ENCODE assay signal across 16 cellular contexts in genomic region chr20:24998631-24999445, GRCh38. TPM values are rescaled to one million over a fixed set of nuclear protein-coding genes. Genes with fewer than 3 reads are reported as not detected.
DNase-seq lines count a peak whose midpoint lies in the region; ATAC-seq and TF ChIP-seq lines count a peak whose summit lies in the region.
"Had no signal": no experiment of that assay in that cellular context is flagged by ENCODE, and none has a peak within 500 bp of the region (broad histone marks: within the 10 kb centered on the region; RNA-seq: fewer than 3 reads in every experiment).

No MANE protein-coding gene starts in this region.

- peak overlapping the region in 2 of 4 donors; percentile 62 to 64 for H3K27ac ChIP-seq in Peyer's patch
- H3K27ac ChIP-seq in rectal smooth muscle tissue (ENCODE audit: low read depth, low read length): peak overlapping the region; percentile 56

- H3K27me3 ChIP-seq in Peyer's patch (no peaks in the 10 kb centered on the region), rectal smooth muscle tissue (ENCODE audit: control insufficient read depth, insufficient read depth, low read length) (no peaks in the 10 kb centered on the region)

- H3K4me3 Mint-ChIP-seq in glutamatergic neuron (ENCODE audit: unreplicated experiment): no peak overlapping the region
- H3K4me3 Mint-ChIP-seq: activated naive CD8-positive, alpha-beta T cell; central memory CD8-positive, alpha-beta T cell; mesothelial cell of epicardium had no signal

- H3K36me3 ChIP-seq in Peyer's patch (no peaks in the 10 kb centered on the region), rectal smooth muscle tissue (ENCODE audit: control insufficient read depth, insufficient read depth, low read length) (no peaks in the 10 kb centered on the region)

- H3K4me3 ChIP-seq in Peyer's patch (no peak overlapping the region), rectal smooth muscle tissue (ENCODE audit: low read length) (no peak overlapping the region)

- H3K9me3 Mint-ChIP-seq in glutamatergic neuron (ENCODE audit: unreplicated experiment): no peaks in the 10 kb centered on the region
- H3K9me3 Mint-ChIP-seq: central memory CD8-positive, alpha-beta T cell had no signal

- DNase-seq in Peyer's patch (peak in 2 of 3 donors; percentile 6 to 57), Right ventricle myocardium superior (no peak), NCI-H82 treated with DMSO at 0.1 percent for 48 hours (lab: John Stamatoyannopoulos, UW; ENCODE audit: unreplicated experiment) (no peak), HuH-7 (ENCODE audit: low spot score) (no peak), glutamatergic neuron (no peak)
- DNase-seq: DMS79, erythroblast, NCI-H1048, NCI-H2227 treated with DMSO at 0.1 percent for 48 hours had no signal

- H3K9ac ChIP-seq in rectal smooth muscle tissue (ENCODE audit: low read length): no peak overlapping the region

- no peak for TF ChIP-seq POLR2A in Peyer's patch (IDR thresholded peaks at IDR 0.05)

- H3K4me1 ChIP-seq in Peyer's patch (peaks cover 0 to 33% (median 1%) of the 10 kb centered on the region in 4 donors), rectal smooth muscle tissue (ENCODE audit: control insufficient read depth, insufficient read depth, low read length) (peaks cover 27% of the 10 kb centered on the region)

- intact Hi-C loops in Right ventricle myocardium superior (cut with DNase I): no loop called here

- no peaks in the 10 kb centered on the region for H3K36me3 Mint-ChIP-seq in glutamatergic neuron (ENCODE audit: unreplicated experiment)
- H3K36me3 Mint-ChIP-seq: mesothelial cell of epicardium had no signal

- no peaks in the 10 kb centered on the region for H3K9me3 ChIP-seq in Peyer's patch

- no peak for TF ChIP-seq CTCF in Peyer's patch (IDR thresholded peaks at IDR 0.05)
- TF ChIP-seq CTCF in glutamatergic neuron (IDR thresholded peaks at IDR 0.05; ENCODE audit: partially characterized antibody, unreplicated experiment): no peak

- H3K27ac Mint-ChIP-seq in glutamatergic neuron (ENCODE audit: unreplicated experiment): no peak overlapping the region
- H3K27ac Mint-ChIP-seq: activated naive CD8-positive, alpha-beta T cell; mesothelial cell of epicardium had no signal

- ATAC-seq in GM19025 (IDR thresholded peaks at IDR 0.05; ENCODE audit: low read depth, unreplicated experiment): peak; percentile 52
- ATAC-seq in Right ventricle myocardium superior (ENCODE audit: poor library complexity): peak; percentile 62
- ATAC-seq in HG03571 (IDR thresholded peaks at IDR 0.05; ENCODE audit: unreplicated experiment): no peak
- ATAC-seq: HCT116 had no signal

- peaks cover 6% of the 10 kb centered on the region for H3K27me3 Mint-ChIP-seq in glutamatergic neuron (ENCODE audit: unreplicated experiment)
- H3K27me3 Mint-ChIP-seq: activated naive CD8-positive, alpha-beta T cell; central memory CD8-positive, alpha-beta T cell had no signal

- H3K4me1 Mint-ChIP-seq in glutamatergic neuron (ENCODE audit: low read depth, unreplicated experiment): peaks cover 9% of the 10 kb centered on the region

RNA-seq across cellular contexts. Expression of gene APMAP, which starts 6.3 kb away (rescaled TPM):
- 10 to 100 TPM; 19.0 to 40.9 (median 31.6) TPM for total RNA-seq in Peyer's patch
- 23.2 TPM for total RNA-seq in Right ventricle myocardium superior
- 218 TPM for total RNA-seq in glutamatergic neuron (ENCODE audit: unreplicated experiment)

RNA-seq across cellular contexts. Expression of gene CST7, which starts 49.8 kb away (rescaled TPM):
- total RNA-seq in Peyer's patch (1 to 10 TPM in 3 of 4 donors, not detected in 1; 4.2 to 4.7 (median 4.4) TPM), Right ventricle myocardium superior (0.48 TPM), glutamatergic neuron (ENCODE audit: unreplicated experiment) (not detected)
- total RNA-seq: mesothelial cell of epicardium had no signal

RNA-seq across cellular contexts. Expression of gene ACSS1, which starts 59.1 kb away (rescaled TPM):
- total RNA-seq in Peyer's patch (100 to 1,000 TPM in 3 of 4 donors, 10 to 100 TPM in 1; 49.5 to 160 (median 134) TPM), Right ventricle myocardium superior (143 TPM), glutamatergic neuron (ENCODE audit: unreplicated experiment) (not detected)

Comparison
In these comparisons a context has a peak if more than half of its experiments do, and no peak if none do; other contexts are left out.
1. DNase-seq: peak in Peyer's patch (2 of 3); none in Right ventricle myocardium superior (single experiment), NCI-H82 treated with DMSO at 0.1 percent for 48 hours (single experiment), HuH-7 (single experiment) and glutamatergic neuron (single experiment).
2. RNA of gene ACSS1, which starts 59.1 kb away (total RNA-seq): 49.5 to 160 TPM in Peyer's patch and 143 TPM in Right ventricle myocardium superior (single experiment); not detected in glutamatergic neuron (single experiment); every median in the first group is over 10 times any median in the second.